In the genomic region with DNA sequence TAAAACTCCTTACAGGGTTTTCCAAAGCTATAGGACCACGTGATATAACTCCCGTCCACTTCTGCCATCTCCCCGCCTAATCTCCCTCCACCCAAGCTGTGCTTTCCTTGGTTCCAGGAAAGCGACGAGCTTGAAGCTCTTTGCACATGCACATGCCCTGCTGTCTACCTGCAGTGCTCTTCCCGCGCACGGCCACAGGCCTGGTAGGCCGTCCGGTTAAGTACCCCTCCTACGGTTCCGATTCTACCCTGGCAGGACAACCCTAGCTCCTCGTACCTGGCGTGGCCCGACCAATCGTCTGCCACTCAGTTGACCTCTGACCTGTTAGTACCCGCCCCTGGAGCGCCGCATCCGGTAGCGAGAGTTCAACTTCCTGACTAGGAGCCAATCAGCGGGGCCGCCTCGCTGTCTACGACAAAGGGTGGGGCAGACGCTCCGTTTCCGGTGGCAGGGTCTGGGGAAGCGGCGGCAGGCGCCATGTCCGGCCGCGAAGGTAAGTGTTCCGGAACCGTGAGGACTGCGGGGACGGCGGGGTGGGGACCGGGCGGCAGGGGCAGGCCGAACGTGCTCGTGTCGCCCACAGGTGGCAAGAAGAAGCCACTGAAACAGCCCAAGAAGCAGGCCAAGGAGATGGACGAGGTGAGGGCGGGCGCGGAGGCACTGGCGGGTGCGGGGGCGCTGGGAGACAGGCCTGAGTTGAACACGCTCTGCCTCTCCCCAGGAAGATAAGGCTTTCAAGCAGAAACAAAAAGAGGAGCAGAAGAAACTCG, we compare ENCODE assay signal across 8 cellular contexts. TPM values are rescaled to one million over a fixed set of nuclear protein-coding genes. Genes with fewer than 3 reads are reported as not detected.
DNase-seq lines count a peak whose midpoint lies in the region; ATAC-seq, FAIRE-seq and TF ChIP-seq lines count a peak whose summit lies in the region.

A gene with protein sequence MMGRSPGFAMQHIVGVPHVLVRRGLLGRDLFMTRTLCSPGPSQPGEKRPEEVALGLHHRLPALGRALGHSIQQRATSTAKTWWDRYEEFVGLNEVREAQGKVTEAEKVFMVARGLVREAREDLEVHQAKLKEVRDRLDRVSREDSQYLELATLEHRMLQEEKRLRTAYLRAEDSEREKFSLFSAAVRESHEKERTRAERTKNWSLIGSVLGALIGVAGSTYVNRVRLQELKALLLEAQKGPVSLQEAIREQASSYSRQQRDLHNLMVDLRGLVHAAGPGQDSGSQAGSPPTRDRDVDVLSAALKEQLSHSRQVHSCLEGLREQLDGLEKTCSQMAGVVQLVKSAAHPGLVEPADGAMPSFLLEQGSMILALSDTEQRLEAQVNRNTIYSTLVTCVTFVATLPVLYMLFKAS (minus strand): TSS at position 300 of the 770 bp plus-strand sequence. CDS start 4,991 bp downstream, outside the sequence.
A gene (plus strand): TSS at position 438 of the 770 bp plus-strand sequence. CDS start 40 bp downstream, at position 478.

- peak within 1 kb of the TSS; percentile 91 for H2AFZ ChIP-seq in parathyroid adenoma

- TF ChIP-seq CTCF in cardiac muscle cell (IDR thresholded peaks at IDR 0.05; ENCODE audit: low read depth, low read length) = no peak
- TF ChIP-seq CTCF in parathyroid adenoma (IDR thresholded peaks at IDR 0.05) = no peak
- TF ChIP-seq CTCF in tibial nerve (IDR thresholded peaks at IDR 0.05) = peak in 2 of 5 experiments; percentile 35 to 39

- H3K9me3 Mint-ChIP-seq in T-cell = no peaks in the 10 kb centered on the region

- peak within 1 kb of the TSS; percentile 80 for H3K4me2 ChIP-seq in parathyroid adenoma (ENCODE audit: low read length)

- peaks cover 28 to 40% (median 37%) of the 10 kb centered on the region in 3 donors for H3K4me1 Mint-ChIP-seq in T-cell

- peak; percentile 97 for DNase-seq in GM12891 (ENCODE audit: insufficient read length, low spot score)
- DNase-seq in NCI-H1436 treated with DMSO at 0.1 percent for 48 hours (lab: John Stamatoyannopoulos, UW) = peak; percentile 75
- DNase-seq in T-cell = peak; percentile 92 to 99 (median 97)
- peak; percentile 96 to 98 for DNase-seq in cardiac muscle cell (ENCODE audit: low read depth in 1 of 2, low spot score in 1 of 2)
- DNase-seq in tibial nerve (ENCODE audit: low spot score in 2 of 2) = peak; percentile 98

- H3K36me3 Mint-ChIP-seq in T-cell = peaks cover 10% of the 10 kb centered on the region

- H3K27ac Mint-ChIP-seq in T-cell = peak within 1 kb of the TSS; percentile 98 to 99

- H3K27me3 ChIP-seq in cardiac muscle cell (no peaks in the 10 kb centered on the region), parathyroid adenoma (ENCODE audit: control insufficient read depth, insufficient read depth, low read length) (no peaks in the 10 kb centered on the region), tibial nerve (no peaks in the 10 kb centered on the region)

- FAIRE-seq in GM12891 (lab: Jason Lieb, UNC) = peak; percentile 99

- ATAC-seq in HG02840 (IDR thresholded peaks at IDR 0.05; ENCODE audit: low FRiP score, unreplicated experiment) (peak; percentile 99), T-cell (replicated peaks in 1 of 4) (peak; percentile 94 to 97 (median 95))

- H3K4me3 ChIP-seq in cardiac muscle cell (peak within 1 kb of the TSS; percentile 73), parathyroid adenoma (ENCODE audit: low read depth, low read length) (peak within 1 kb of the TSS; percentile 97), tibial nerve (peak within 1 kb of the TSS; percentile 78 to 91 (median 86))

- H3K4me1 ChIP-seq in cardiac muscle cell (ENCODE audit: low read depth) (peaks cover 9% of the 10 kb centered on the region), parathyroid adenoma (peaks cover 16% of the 10 kb centered on the region), tibial nerve (peaks cover 0 to 42% (median 25%) of the 10 kb centered on the region in 4 donors)

- H3K27me3 Mint-ChIP-seq in T-cell = no peaks in the 10 kb centered on the region

- peak; percentile 89 to 98 for TF ChIP-seq EP300 in tibial nerve (IDR thresholded peaks at IDR 0.05)

- WGBS in adipose tissue, 3 donors = 0 to 1% (median 0%) methylated on average over 54 of the region's 54 CpGs
- 0 to 1% methylated on average over 49 to 53 of the region's 54 CpGs for WGBS in tibial nerve, 2 donors

- TF ChIP-seq POLR2A in GM12891 (IDR thresholded peaks at IDR 0.05; ENCODE audit: low read depth, low read length) (peak; percentile 86), tibial nerve (IDR thresholded peaks at IDR 0.05) (peak; percentile 87 to 96)

- H3K36me3 ChIP-seq in cardiac muscle cell (peaks cover 3% of the 10 kb centered on the region), parathyroid adenoma (ENCODE audit: control insufficient read depth, insufficient read depth, low read length) (no peaks in the 10 kb centered on the region), tibial nerve (peaks cover 0 to 33% (median 0%) of the 10 kb centered on the region in 3 donors)

- peak within 1 kb of the TSS; percentile 81 to 96 (median 89) for H3K4me3 Mint-ChIP-seq in T-cell

- CTCF ChIA-PET in T-cell (lab: Charles Lee) = interaction anchor here (0.7 to 2.1 kb wide), 10 partner anchors 18 to 352 kb away, joined by 3 to 16 read pairs (median 5); a partner anchor contains a TSS

- peak within 1 kb of the TSS; percentile 51 for H3K27ac ChIP-seq in adipose tissue (ENCODE audit: low read depth, low read length)
- H3K27ac ChIP-seq in cardiac muscle cell = peak within 1 kb of the TSS; percentile 84
- H3K27ac ChIP-seq in parathyroid adenoma = peak within 1 kb of the TSS; percentile 90
- peak within 1 kb of the TSS; percentile 78 to 97 (median 92) for H3K27ac ChIP-seq in tibial nerve

- POLR2A ChIA-PET in T-cell (lab: Charles Lee) = interaction anchor here (0.5 to 1.9 kb wide), 8 partner anchors 14 to 250 kb away, joined by 3 to 10 read pairs (median 4); a partner anchor contains a TSS

- H3K9ac ChIP-seq in parathyroid adenoma = peak within 1 kb of the TSS; percentile 9

- H3K9me3 ChIP-seq in cardiac muscle cell (ENCODE audit: low read depth) (no peaks in the 10 kb centered on the region), parathyroid adenoma (ENCODE audit: control insufficient read depth, low read length) (no peaks in the 10 kb centered on the region), tibial nerve (no peaks in the 10 kb centered on the region)

- H3K79me2 ChIP-seq in parathyroid adenoma = peaks cover 21% of the 10 kb centered on the region

TF ChIP-seq in GM12891, 5 proteins besides CTCF, POLR2A, EP300 and RAD21:
- TF ChIP-seq POLR2AphosphoS5 (IDR thresholded peaks at IDR 0.05; ENCODE audit: low read depth, low read length) (peak; percentile 60), POU2F2 (IDR thresholded peaks at IDR 0.05; ENCODE audit: low read depth, low read length) (peak; percentile 23; the same call in 1 of the 2 replicates), TAF1 (IDR thresholded peaks at IDR 0.05; ENCODE audit: low read depth, low read length) (peak; percentile 40; the same call in 1 of the 2 replicates), SPI1 (IDR thresholded peaks at IDR 0.05; ENCODE audit: low read depth, low read length) (0 out of 2 replicates have a peak, but pooled peaks have one; percentile 17), PAX5 (IDR thresholded peaks at IDR 0.05; ENCODE audit: insufficient read depth, low read length, severe bottlenecking) (no peak)

RNA-seq across cellular contexts. Expression of the first gene that starts in this region (rescaled TPM):
- 15.6 TPM for polyA plus RNA-seq in GM12891 (2012; ENCODE audit: low read depth, missing spikeins)
- total RNA-seq in T-cell (1 to 10 TPM; 5.0 to 7.9 (median 6.4) TPM), cardiac muscle cell (18.6 and 20.2 TPM in 2 replicates), tibial nerve (10 to 100 TPM; 23.4 to 33.3 (median 29.2) TPM)
- polyA plus RNA-seq in adipose tissue (10 to 100 TPM in 2 of 3 donors, 1 to 10 TPM in 1; 5.5 to 14.1 (median 11.6) TPM), cardiac muscle cell (29.3 and 31.4 TPM in 2 replicates)

RNA-seq across cellular contexts. Expression of the second gene that starts in this region (rescaled TPM):
- 678 TPM for polyA plus RNA-seq in GM12891 (2012; ENCODE audit: low read depth, missing spikeins)
- total RNA-seq in T-cell = 100 to 1,000 TPM; 216 to 245 (median 229) TPM
- 100 to 1,000 TPM; 180 to 622 (median 308) TPM for polyA plus RNA-seq in adipose tissue
- 172 and 395 TPM in 2 replicates for total RNA-seq in cardiac muscle cell
- polyA plus RNA-seq in cardiac muscle cell = 517 and 609 TPM in 2 replicates
- total RNA-seq in tibial nerve = 100 to 1,000 TPM; 212 to 380 (median 291) TPM

Comparison
In these comparisons a context has a peak if more than half of its experiments do, and no peak if none do; other contexts are left out.
1. Peak in every context shown above with its lines: DNase-seq, ATAC-seq, H3K4me3 ChIP-seq and H3K27ac ChIP-seq.